ENCODE assay signal across 8 cellular contexts in genomic region chr2:112541315-112542122, GRCh38. TPM values are rescaled to one million over a fixed set of nuclear protein-coding genes. Genes with fewer than 3 reads are reported as not detected.
DNase-seq lines count a peak whose midpoint lies in the region; ATAC-seq and TF ChIP-seq lines count a peak whose summit lies in the region.

No MANE protein-coding gene starts in this region.

- 17 to 20% methylated on average over 34 of the region's 34 CpGs for WGBS in heart right ventricle, 2 donors
- WGBS in psoas muscle, 3 donors, result 21 to 22% (median 21%) methylated on average over 34 of the region's 34 CpGs

- intact Hi-C loops in heart right ventricle (cut with DNase I) (loop anchor here in 5 of 10 donors (2.0 to 10.0 kb wide), 3 partner anchors 57 to 267 kb away; partner anchors contain the start of genes TTL (in 5 of the 5) and ZC3H6 (in 1 of the 5)), psoas muscle (cut with DNase I) (loop anchor here (5.0 to 10.0 kb wide), 3 partner anchors 41 to 59 kb away; partner anchors contain the start of genes TTL (in 2 of the 2) and CHCHD5 (in 1 of the 2))

- H3K27ac ChIP-seq in heart right ventricle (peak overlapping the region; percentile 65 to 96 (median 88)), psoas muscle (peak overlapping the region; percentile 83)

- H3K36me3 ChIP-seq in heart right ventricle, result peaks cover 0 to 16% (median 0%) of the 10 kb centered on the region in 9 donors
- peaks cover 3 to 20% of the 10 kb centered on the region in 2 donors for H3K36me3 ChIP-seq in psoas muscle (ENCODE audit: insufficient read depth in 1 of 2, low read depth in 1 of 2)

- DNase-seq in D341Med (ENCODE audit: low spot score) (peak; percentile 77), heart right ventricle (peak; percentile 71 to 72), psoas muscle (peak; percentile 67 to 82), mucosa of gallbladder (ENCODE audit: low spot score) (no peak)
- DNase-seq in activated naive CD4-positive, alpha-beta T cell (lab: John Stamatoyannopoulos, UW), result peak; percentile 59 to 71 (median 64)

- TF ChIP-seq CTCF in heart right ventricle (IDR thresholded peaks at IDR 0.05), result no peak
- TF ChIP-seq CTCF in psoas muscle (IDR thresholded peaks at IDR 0.05), result no peak

- H3K4me3 ChIP-seq in heart right ventricle (peak overlapping the region; percentile 70 to 99 (median 80)), psoas muscle (peak overlapping the region; percentile 90)

- H3K4me1 ChIP-seq in heart right ventricle (peaks cover 5 to 24% (median 17%) of the 10 kb centered on the region in 9 donors), psoas muscle (peaks cover 15% of the 10 kb centered on the region)

- ATAC-seq in GM19463 (IDR thresholded peaks at IDR 0.05; ENCODE audit: unreplicated experiment), result peak; percentile 60
- peak; percentile 15 for ATAC-seq in HG03558 (IDR thresholded peaks at IDR 0.05; ENCODE audit: extremely low read depth, unreplicated experiment)
- ATAC-seq in heart right ventricle, result peak; percentile 86 to 93 (median 90)
- peak; percentile 64 to 77 (median 71) for ATAC-seq in psoas muscle

- no peaks in the 10 kb centered on the region for H3K27me3 ChIP-seq in heart right ventricle
- no peaks in the 10 kb centered on the region for H3K27me3 ChIP-seq in psoas muscle (ENCODE audit: insufficient read depth in 3 of 3, low read length in 2 of 3)

- H3K9me3 ChIP-seq in heart right ventricle (no peaks in the 10 kb centered on the region), psoas muscle (no peaks in the 10 kb centered on the region)

TF ChIP-seq in PFSK-1, 5 proteins besides CTCF, POLR2A, EP300 and RAD21:
- no peak for TF ChIP-seq SIN3A (IDR thresholded peaks at IDR 0.05; ENCODE audit: borderline replicate concordance, insufficient read depth, low read length)
- no peak for TF ChIP-seq TAF1 (IDR thresholded peaks at IDR 0.05; ENCODE audit: borderline replicate concordance, insufficient read depth, low read length)
- peak; percentile 76 for TF ChIP-seq POLR2AphosphoS5 (IDR thresholded peaks at IDR 0.05; ENCODE audit: low read depth, low read length)
- no peak for TF ChIP-seq REST (IDR thresholded peaks at IDR 0.05; ENCODE audit: insufficient read depth in 1 of 2, low read depth in 2 of 2, low read length in 2 of 2)
- no peak for TF ChIP-seq FOXP2 (optimal IDR thresholded peaks at IDR 0.05; ENCODE audit: borderline replicate concordance, extremely low read depth, extremely low read length, insufficient read depth)

RNA-seq across cellular contexts. Expression of gene POLR1B, which starts 0.7 kb away (rescaled TPM):
- polyA plus RNA-seq in PFSK-1 (2012; ENCODE audit: insufficient read length, low read depth), result 33.9 TPM
- total RNA-seq in heart right ventricle (10 to 100 TPM in 7 of 10 donors, 1 to 10 TPM in 3; 6.4 to 15.3 (median 11.0) TPM), psoas muscle (10 to 100 TPM; 12.2 to 22.8 (median 19.4) TPM), mucosa of gallbladder (13.8 TPM)
- polyA plus RNA-seq in heart right ventricle (1 to 10 TPM; 3.5 to 4.2 TPM), psoas muscle (10 to 100 TPM in 2 of 3 donors, 1 to 10 TPM in 1; 6.5 to 13.2 (median 12.9) TPM)

RNA-seq across cellular contexts. Expression of gene CHCHD5, which starts 42.9 kb away (rescaled TPM):
- 57.0 TPM for polyA plus RNA-seq in PFSK-1 (2012; ENCODE audit: insufficient read length, low read depth)
- 10 to 100 TPM; 20.8 to 30.3 (median 25.0) TPM for total RNA-seq in heart right ventricle
- polyA plus RNA-seq in heart right ventricle, result 10 to 100 TPM; 15.0 to 36.2 TPM
- 10 to 100 TPM; 28.3 to 37.3 (median 32.8) TPM for total RNA-seq in psoas muscle
- polyA plus RNA-seq in psoas muscle, result 10 to 100 TPM; 30.4 to 47.8 (median 30.7) TPM
- total RNA-seq in mucosa of gallbladder, result 40.3 TPM

RNA-seq across cellular contexts. Expression of gene TTL, which starts 59.6 kb away (rescaled TPM):
- polyA plus RNA-seq in PFSK-1 (2012; ENCODE audit: insufficient read length, low read depth), result 21.2 TPM
- total RNA-seq in heart right ventricle, result 10 to 100 TPM; 38.2 to 54.5 (median 48.9) TPM
- polyA plus RNA-seq in heart right ventricle, result 10 to 100 TPM; 12.9 to 16.9 TPM
- total RNA-seq in psoas muscle, result 10 to 100 TPM; 44.1 to 72.0 (median 51.3) TPM
- polyA plus RNA-seq in psoas muscle, result 10 to 100 TPM; 19.0 to 49.8 (median 23.8) TPM
- total RNA-seq in mucosa of gallbladder, result 31.8 TPM

Comparison
In these comparisons a context has a peak if more than half of its experiments do, and no peak if none do; other contexts are left out.
1. ATAC-seq: peak in every context shown above with its lines; median percentile 90 in heart right ventricle; 71 in psoas muscle; 60 in GM19463; 15 in HG03558.